In the genomic region with DNA sequence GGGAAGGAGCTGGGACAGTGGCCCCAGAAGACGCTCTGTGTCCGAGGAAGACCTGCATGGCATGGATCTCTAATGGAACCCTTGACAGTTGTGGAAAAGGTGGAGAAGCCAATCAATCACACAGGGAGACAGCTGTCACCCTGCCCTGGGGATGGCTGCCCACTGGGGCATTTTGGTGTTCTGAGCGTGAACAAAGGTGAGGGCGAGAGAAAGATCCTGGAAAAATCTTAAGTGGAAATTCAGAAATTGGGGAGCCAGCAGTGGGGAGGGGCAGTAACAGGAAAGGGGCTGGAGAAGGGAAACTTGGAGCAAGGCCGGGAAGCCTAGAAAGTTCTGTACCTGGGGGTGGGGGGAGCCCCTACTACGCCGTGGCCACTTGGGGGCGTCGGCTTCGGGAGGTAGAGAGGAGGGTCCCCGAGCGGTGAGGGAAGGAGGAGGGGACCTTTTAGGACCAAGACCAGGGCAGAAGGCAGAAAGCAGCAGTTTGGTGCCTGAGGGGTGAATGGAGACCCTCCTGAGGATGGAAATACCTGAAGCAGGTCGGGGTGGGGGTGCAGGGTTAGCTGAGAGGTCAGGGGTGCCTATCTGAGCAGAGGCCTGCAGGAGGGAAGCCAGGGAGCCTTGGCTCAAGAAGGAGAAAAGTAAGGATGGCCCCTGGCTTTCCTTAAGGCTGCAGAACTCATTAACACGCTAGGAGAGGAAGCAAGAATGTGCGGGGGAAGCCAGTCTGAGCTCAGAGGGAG, we compare ENCODE assay signal across 28 cellular contexts. TPM values are rescaled to one million over a fixed set of nuclear protein-coding genes. Genes with fewer than 3 reads are reported as not detected.
A peak's percentile ranks its signal among the peaks of the same experiment; 100 is the strongest.
DNase-seq lines count a peak whose midpoint lies in the region; ATAC-seq, FAIRE-seq and TF ChIP-seq lines count a peak whose summit lies in the region.
"Had no signal": no experiment of that assay in that cellular context is flagged by ENCODE, and none has a peak within 500 bp of the region (broad histone marks: within the 10 kb centered on the region; RNA-seq: fewer than 3 reads in every experiment).

No MANE protein-coding gene starts in this region.

- no peak for FAIRE-seq in HepG2 (lab: Jason Lieb, UNC)
- FAIRE-seq: A204.1, urothelium cell line had no signal

- H3K27me3 ChIP-seq in A673 (replicated peaks; ENCODE audit: insufficient read depth, low read depth, low read length, poor library complexity) (no peaks in the 10 kb centered on the region), HepG2 (ENCODE audit: control insufficient read depth in 1 of 2, insufficient read depth in 2 of 2, low read length in 2 of 2) (no peaks in the 10 kb centered on the region), BE2C (peaks cover 15% of the 10 kb centered on the region)

- POLR2A ChIA-PET in A673 (lab: Charles Lee; ENCODE audit: low non-redundant PET), result no interaction called here
- POLR2A ChIA-PET in HEK293 (lab: Yijun Ruan, JAX), result no interaction called here
- POLR2A ChIA-PET in WTC11 (lab: Charles Lee), result no interaction called here
- POLR2A ChIA-PET in HepG2 (lab: Yijun Ruan, JAX), result no interaction called here
- POLR2A ChIA-PET in activated CD4-positive, alpha-beta T cell treated with anti-CD3 and anti-CD28 coated beads, Interleukin-2, amount 10 ng/mL, durations not matched to agents 7 days and 5 days (lab: Charles Lee), result no interaction called here

- CTCF ChIA-PET in A673 (lab: Charles Lee), result no interaction called here
- CTCF ChIA-PET in HEK293 (lab: Yijun Ruan, JAX), result no interaction called here
- CTCF ChIA-PET in WTC11 (lab: Charles Lee), result interaction anchor here (0.6 to 3.9 kb wide), 5 partner anchors 17 to 296 kb away, joined by 3 to 23 read pairs (median 3); no protein-coding TSS in a partner anchor
- CTCF ChIA-PET in HepG2 (lab: Yijun Ruan, JAX; ENCODE audit: low intra/inter-chr PET ratio, low total read pairs), result interaction anchor here (2.5 kb wide), 1 partner anchor 46 kb away, joined by 8 read pairs; no protein-coding TSS in a partner anchor
- CTCF ChIA-PET in activated CD4-positive, alpha-beta T cell treated with anti-CD3 and anti-CD28 coated beads, Interleukin-2, amount 10 ng/mL, durations not matched to agents 7 days and 5 days (lab: Charles Lee), result interaction anchor here (0.6 kb wide), 1 partner anchor 240 kb away, joined by 6 read pairs; no protein-coding TSS in a partner anchor

- TF ChIP-seq EP300 in HepG2 (IDR thresholded peaks at IDR 0.05; ENCODE audit: low read depth in 2 of 2, low read length in 2 of 2) (no peak), HepG2 (CRISPR knock-in tag; IDR thresholded peaks at IDR 0.05; ENCODE audit: borderline replicate concordance) (no peak)

- H2AFZ ChIP-seq in HepG2 (ENCODE audit: low read length), result no peak overlapping the region

- intact Hi-C loops in A673 (cut with micrococcal nuclease; ENCODE audit: unreplicated experiment) (no loop called here), HepG2 (cut with micrococcal nuclease; ENCODE audit: unreplicated experiment) (loop anchor here (1.0 to 5.0 kb wide), 2 partner anchors 46 to 69 kb away; no protein-coding TSS in a partner anchor)

- no peak for TF ChIP-seq RAD21 in HepG2 (CRISPR knock-in tag; IDR thresholded peaks at IDR 0.05)

- H3K4me3 Mint-ChIP-seq in WTC11, result no peak overlapping the region
- H3K4me3 Mint-ChIP-seq in activated CD4-positive, alpha-beta T cell treated with anti-CD3 and anti-CD28 coated beads, Interleukin-2, amount 10 ng/mL, durations not matched to agents 7 days and 5 days, result no peak overlapping the region
- H3K4me3 Mint-ChIP-seq: activated CD8-positive, alpha-beta memory T cell treated with anti-CD3 and anti-CD28 coated beads, Interleukin-2, amount 10 ng/mL, durations not matched to agents 7 days and 5 days; activated naive CD8-positive, alpha-beta T cell treated with anti-CD3 and anti-CD28 coated beads, Interleukin-2, amount 50 U/mL, for 24 hours; CD14-positive monocyte; naive thymus-derived CD8-positive, alpha-beta T cell; stimulated activated naive CD8-positive, alpha-beta T cell treated with anti-CD3 and anti-CD28 coated beads, Interleukin-15, Interleukin-2, amounts not matched to agents 100 ng/mL and 50 ng/mL, for 24 hours had no signal

- no peaks in the 10 kb centered on the region for H4K20me1 ChIP-seq in HepG2 (ENCODE audit: insufficient read depth, low read length)

- ATAC-seq in WTC11 (peak; percentile 86), HepG2 (peak; percentile 34; the same call in 1 of the 3 replicates), HG02938 (IDR thresholded peaks at IDR 0.05; ENCODE audit: unreplicated experiment) (no peak)
- ATAC-seq: activated CD8-positive, alpha-beta memory T cell treated with anti-CD3 and anti-CD28 coated beads, Interleukin-2, amount 10 ng/mL, durations not matched to agents 7 days and 5 days; activated naive CD8-positive, alpha-beta T cell treated with anti-CD3 and anti-CD28 coated beads, Interleukin-2, amount 50 U/mL, for 24 hours; naive thymus-derived CD8-positive, alpha-beta T cell had no signal

- H3K27ac ChIP-seq in A673 (ENCODE audit: low read depth, low read length, poor library complexity, severe bottlenecking) (no peak overlapping the region), HEK293 (ENCODE audit: extremely low read depth, low read depth, low read length) (no peak overlapping the region), HepG2 (ENCODE audit: extremely low read length, insufficient read depth, low read length) (no peak overlapping the region)
- H3K27ac ChIP-seq: epithelial cell of prostate, prostate gland had no signal

- no peak for TF ChIP-seq POLR2A in HepG2 (IDR thresholded peaks at IDR 0.05; ENCODE audit: insufficient read depth in 1 of 2, low read depth in 2 of 2, low read length in 2 of 2)

- BruUV-seq in A673 (replicated peaks; lab: Mats Ljungman, UMichigan) (no TSS peak), HepG2 (replicated peaks; lab: Mats Ljungman, UMichigan) (no TSS peak)

- peak; percentile 31; the same call in 1 of the 2 replicates for TF ChIP-seq CTCF in A673 (conservative IDR thresholded peaks at IDR 0.05; ENCODE audit: low read depth, low read length)
- 0 out of 2 replicates have a peak, but pooled peaks have one; percentile 16 for TF ChIP-seq CTCF in HEK293 (tag by site-specific recombination; IDR thresholded peaks at IDR 0.05)
- TF ChIP-seq CTCF in WTC11 (IDR thresholded peaks at IDR 0.05), result peak; percentile 21; the same call in 1 of the 2 replicates
- TF ChIP-seq CTCF in HepG2 (CRISPR knock-in tag; IDR thresholded peaks at IDR 0.05), result peak; percentile 35
- no peak for TF ChIP-seq CTCF in BE2C (IDR thresholded peaks at IDR 0.05; ENCODE audit: low read depth, low read length)

- H3K4me2 ChIP-seq in HepG2 (ENCODE audit: low read depth, low read length), result no peak overlapping the region

- H3K4me1 ChIP-seq in A673 (ENCODE audit: insufficient read depth, low read length, poor library complexity, severe bottlenecking) (peaks cover 3% of the 10 kb centered on the region), HEK293 (ENCODE audit: control insufficient read depth, insufficient read depth, low read length) (0 out of 2 replicates have a peak, but pooled peaks cover 1% of the 10 kb centered on the region), HepG2 (ENCODE audit: insufficient read depth, low read length) (peaks cover 5% of the 10 kb centered on the region), BE2C (no peaks in the 10 kb centered on the region)
- H3K4me1 ChIP-seq: prostate gland had no signal

- no peak overlapping the region for H3K27ac Mint-ChIP-seq in WTC11
- no peak overlapping the region for H3K27ac Mint-ChIP-seq in activated CD4-positive, alpha-beta T cell treated with anti-CD3 and anti-CD28 coated beads, Interleukin-2, amount 10 ng/mL, durations not matched to agents 7 days and 5 days
- H3K27ac Mint-ChIP-seq: activated CD8-positive, alpha-beta memory T cell treated with anti-CD3 and anti-CD28 coated beads, Interleukin-2, amount 10 ng/mL, durations not matched to agents 7 days and 5 days; activated naive CD8-positive, alpha-beta T cell treated with anti-CD3 and anti-CD28 coated beads, Interleukin-2, amount 50 U/mL, for 24 hours; activated T-helper 2 cell treated with anti-CD3 and anti-CD28 coated beads, Interferon-gamma antibody, Interleukin-2, Interleukin-4, amounts not matched to agents 10 μg/mL and 5 μg/mL and 100 μg/mL, durations not matched to agents 14 hours and 24 hours and 36 hours; CD14-positive monocyte; naive thymus-derived CD8-positive, alpha-beta T cell; stimulated activated naive CD8-positive, alpha-beta T cell treated with anti-CD3 and anti-CD28 coated beads, Interleukin-15, Interleukin-2, amounts not matched to agents 100 ng/mL and 50 ng/mL, for 24 hours had no signal

- no peak overlapping the region for H3K4me3 ChIP-seq in A673 (ENCODE audit: low read depth, low read length, poor library complexity, severe bottlenecking)
- no peak overlapping the region for H3K4me3 ChIP-seq in HEK293 (ENCODE audit: low read depth, low read length)
- no peak overlapping the region for H3K4me3 ChIP-seq in HepG2 (replicated peaks in 1 of 3; ENCODE audit: insufficient read depth in 1 of 3, low read depth in 2 of 3, low read length in 3 of 3)
- H3K4me3 ChIP-seq in BE2C (ENCODE audit: low read depth, low read length), result no peak overlapping the region
- H3K4me3 ChIP-seq: prostate gland, skin epidermis had no signal

- H3K79me2 ChIP-seq in HepG2 (ENCODE audit: insufficient read depth, low read length), result no peaks in the 10 kb centered on the region

- H3K4me1 Mint-ChIP-seq in WTC11, result peaks cover 30% of the 10 kb centered on the region
- H3K4me1 Mint-ChIP-seq in activated CD4-positive, alpha-beta T cell treated with anti-CD3 and anti-CD28 coated beads, Interleukin-2, amount 10 ng/mL, durations not matched to agents 7 days and 5 days, result no peaks in the 10 kb centered on the region
- H3K4me1 Mint-ChIP-seq: activated CD8-positive, alpha-beta memory T cell treated with anti-CD3 and anti-CD28 coated beads, Interleukin-2, amount 10 ng/mL, durations not matched to agents 7 days and 5 days; activated naive CD8-positive, alpha-beta T cell treated with anti-CD3 and anti-CD28 coated beads, Interleukin-2, amount 50 U/mL, for 24 hours had no signal

- peaks cover 9% of the 10 kb centered on the region for H3K9me3 Mint-ChIP-seq in WTC11
- H3K9me3 Mint-ChIP-seq in activated CD4-positive, alpha-beta T cell treated with anti-CD3 and anti-CD28 coated beads, Interleukin-2, amount 10 ng/mL, durations not matched to agents 7 days and 5 days, result peaks cover 3% of the 10 kb centered on the region
- H3K9me3 Mint-ChIP-seq: activated T-helper 2 cell treated with anti-CD3 and anti-CD28 coated beads, Interferon-gamma antibody, Interleukin-2, Interleukin-4, amounts not matched to agents 10 μg/mL and 5 μg/mL and 100 μg/mL, durations not matched to agents 14 hours and 24 hours and 36 hours had no signal

- in situ Hi-C loops in HepG2 (cut with HindIII; ENCODE audit: extremely low pct_ligation_motif_present, low pct_unique_long_range_greater_than_20kb), result no loop called here

- no peak overlapping the region for H3K9ac ChIP-seq in HepG2 (ENCODE audit: insufficient read depth, low read depth, low read length)

- WGBS in HepG2 (ENCODE audit: low lambda C conversion rate), result 88% methylated on average over 15 of the region's 15 CpGs

- peaks cover 4% of the 10 kb centered on the region for H3K36me3 Mint-ChIP-seq in WTC11
- no peaks in the 10 kb centered on the region for H3K36me3 Mint-ChIP-seq in activated CD4-positive, alpha-beta T cell treated with anti-CD3 and anti-CD28 coated beads, Interleukin-2, amount 10 ng/mL, durations not matched to agents 7 days and 5 days (ENCODE audit: low read depth)
- H3K36me3 Mint-ChIP-seq: activated CD8-positive, alpha-beta memory T cell treated with anti-CD3 and anti-CD28 coated beads, Interleukin-2, amount 10 ng/mL, durations not matched to agents 7 days and 5 days; CD14-positive monocyte had no signal

- no peaks in the 10 kb centered on the region for H3K27me3 Mint-ChIP-seq in WTC11 (ENCODE audit: low read depth)
- peaks cover 8% of the 10 kb centered on the region for H3K27me3 Mint-ChIP-seq in activated CD4-positive, alpha-beta T cell treated with anti-CD3 and anti-CD28 coated beads, Interleukin-2, amount 10 ng/mL, durations not matched to agents 7 days and 5 days

- DNase-seq in A673 (ENCODE audit: low spot score) (no peak), WTC11 (ENCODE audit: low spot score) (peak; percentile 78), HepG2 (ENCODE audit: low spot score) (no peak), cortex of kidney (lab: John Stamatoyannopoulos, UW) (no peak), BE2C (no peak)
- no peak for DNase-seq in activated CD4-positive, alpha-beta T cell treated with anti-CD3 and anti-CD28 coated beads, Interleukin-2, amount 10 ng/mL, durations not matched to agents 7 days and 5 days
- DNase-seq: activated CD4-positive, alpha-beta T cell treated with anti-CD3 and anti-CD28 coated beads for 4 hours; activated CD8-positive, alpha-beta memory T cell treated with anti-CD3 and anti-CD28 coated beads, Interleukin-2, amount 10 ng/mL, durations not matched to agents 7 days and 5 days; activated naive CD8-positive, alpha-beta T cell treated with anti-CD3 and anti-CD28 coated beads, Interleukin-2, amount 50 U/mL, for 24 hours; dermis blood vessel endothelial cell; foreskin fibroblast; MM.1S; NCI-H1930; NCI-H226; NCI-H82 had no signal

- H3K9me3 ChIP-seq in A673 (ENCODE audit: low read depth, low read length, poor library complexity, severe bottlenecking) (no peaks in the 10 kb centered on the region), HEK293 (ENCODE audit: control insufficient read depth, insufficient read depth, low read depth, low read length) (no peaks in the 10 kb centered on the region), HepG2 (ENCODE audit: low read length) (no peaks in the 10 kb centered on the region), BE2C (no peaks in the 10 kb centered on the region)
- H3K9me3 ChIP-seq: prostate gland had no signal

- no peaks in the 10 kb centered on the region for H3K36me3 ChIP-seq in A673 (ENCODE audit: insufficient read depth, low read length, poor library complexity, severe bottlenecking)
- H3K36me3 ChIP-seq in HEK293 (ENCODE audit: control insufficient read depth in 2 of 2, insufficient read depth in 1 of 2, low read length in 2 of 2), result no peaks in the 10 kb centered on the region
- H3K36me3 ChIP-seq in HepG2 (replicated peaks in 1 of 2; ENCODE audit: control insufficient read depth in 1 of 2, insufficient read depth in 2 of 2, low read length in 2 of 2), result peaks cover 2 to 3% of the 10 kb centered on the region in 2 experiments; a peak in 3 of 5 replicates
- no peaks in the 10 kb centered on the region for H3K36me3 ChIP-seq in BE2C
- H3K36me3 ChIP-seq: prostate gland had no signal

RNA-seq across cellular contexts. Expression of a gene that starts 30.0 kb away (rescaled TPM):
- total RNA-seq in A673 (2021) (0.57 and 0.69 TPM in 2 replicates), WTC11 (2021) (4.5 to 6.6 TPM (median 5.4 TPM) in 3 replicates), HepG2 (2016; rRNA removed; fragmentation: Illumina TruSeq; extraction: Trizol) (11.8 and 14.4 TPM in 2 replicates)
- 3.2 and 3.9 TPM in 2 replicates for total RNA-seq in HepG2 (2016; cell fraction: cytosol; rRNA removed; fragmentation: Illumina TruSeq; extraction: Trizol; ENCODE audit: low read depth)
- 10.9 and 16.2 TPM in 2 replicates for total RNA-seq in HepG2 (2016; cell fraction: insoluble cytoplasmic fraction; rRNA removed; fragmentation: Illumina TruSeq; extraction: Trizol)
- 5.7 and 5.8 TPM in 2 replicates for total RNA-seq in HepG2 (2016; cell fraction: membrane; rRNA removed; fragmentation: Illumina TruSeq; extraction: Trizol)
- total RNA-seq in HepG2 (2016; cell fraction: nucleus; rRNA removed; fragmentation: Illumina TruSeq; extraction: Trizol), result 16.5 and 17.9 TPM in 2 replicates
- polyA plus RNA-seq in HepG2 (2011; rRNA removed), result 36.9 and 40.7 TPM in 2 replicates
- polyA plus RNA-seq in HepG2 (2011; cell fraction: cytosol; rRNA removed), result 12.8 and 15.9 TPM in 2 replicates
- polyA plus RNA-seq in HepG2 (2011; cell fraction: nucleus; rRNA removed), result 96.4 and 108 TPM in 2 replicates
- polyA plus RNA-seq in HepG2 (2012), result 22.1 and 22.9 TPM in 2 replicates
- 1.4 TPM in 2 replicates for polyA plus RNA-seq in HepG2 (2016; cell fraction: cytosol; fragmentation: Illumina TruSeq; extraction: Trizol; ENCODE audit: low read depth)
- polyA plus RNA-seq in HepG2 (2016; cell fraction: insoluble cytoplasmic fraction; fragmentation: Illumina TruSeq; extraction: Trizol; ENCODE audit: low read depth), result 9.8 and 12.7 TPM in 2 replicates
- 2.8 and 3.2 TPM in 2 replicates for polyA plus RNA-seq in HepG2 (2016; cell fraction: membrane; fragmentation: Illumina TruSeq; extraction: Trizol; ENCODE audit: low read depth)
- polyA plus RNA-seq in HepG2 (2016; cell fraction: nucleus; fragmentation: Illumina TruSeq; extraction: Trizol; ENCODE audit: insufficient read depth, low read depth), result 29.2 and 34.3 TPM in 2 replicates
- polyA minus RNA-seq in HepG2 (2011; rRNA and poly(A)+ RNA removed; ENCODE audit: low replicate concordance), result 0.44 and 113 TPM in 2 replicates
- polyA minus RNA-seq in HepG2 (2011; cell fraction: cytosol; rRNA and poly(A)+ RNA removed), result 17.7 and 20.2 TPM in 2 replicates
- polyA minus RNA-seq in HepG2 (2011; cell fraction: nucleus; rRNA and poly(A)+ RNA removed), result 26.9 and 31.6 TPM in 2 replicates
- not detected for polyA plus RNA-seq in BE2C (2012; ENCODE audit: insufficient read depth, insufficient read length, low read depth)
- not detected for total RNA-seq in activated CD4-positive, alpha-beta T cell treated with anti-CD3 and anti-CD28 coated beads, Interleukin-2, amount 10 ng/mL, durations not matched to agents 7 days and 5 days
- total RNA-seq: activated CD8-positive, alpha-beta memory T cell treated with anti-CD3 and anti-CD28 coated beads, Interleukin-2, amount 10 ng/mL, durations not matched to agents 7 days and 5 days; naive thymus-derived CD8-positive, alpha-beta T cell had no signal
- polyA plus RNA-seq: CD14-positive monocyte; naive thymus-derived CD8-positive, alpha-beta T cell had no signal

RNA-seq across cellular contexts. Expression of a gene that starts 49.4 kb away (rescaled TPM):
- total RNA-seq in A673 (2021) (not detected in 2 replicates), WTC11 (2021) (not detected in 3 replicates), HepG2 (2016; rRNA removed; fragmentation: Illumina TruSeq; extraction: Trizol) (not detected in 2 replicates)
- total RNA-seq in HepG2 (2016; cell fraction: cytosol; rRNA removed; fragmentation: Illumina TruSeq; extraction: Trizol; ENCODE audit: low read depth), result not detected in 2 replicates
- not detected in 2 replicates for total RNA-seq in HepG2 (2016; cell fraction: insoluble cytoplasmic fraction; rRNA removed; fragmentation: Illumina TruSeq; extraction: Trizol)
- total RNA-seq in HepG2 (2016; cell fraction: membrane; rRNA removed; fragmentation: Illumina TruSeq; extraction: Trizol), result not detected in 2 replicates
- not detected in 2 replicates for total RNA-seq in HepG2 (2016; cell fraction: nucleus; rRNA removed; fragmentation: Illumina TruSeq; extraction: Trizol)
- polyA plus RNA-seq in HepG2 (2011; rRNA removed), result not detected in 2 replicates
- not detected in 2 replicates for polyA plus RNA-seq in HepG2 (2011; cell fraction: cytosol; rRNA removed)
- polyA plus RNA-seq in HepG2 (2011; cell fraction: nucleus; rRNA removed), result not detected in 2 replicates
- polyA plus RNA-seq in HepG2 (2012), result not detected in 2 replicates
- not detected in 2 replicates for polyA plus RNA-seq in HepG2 (2016; cell fraction: cytosol; fragmentation: Illumina TruSeq; extraction: Trizol; ENCODE audit: low read depth)
- not detected in 2 replicates for polyA plus RNA-seq in HepG2 (2016; cell fraction: insoluble cytoplasmic fraction; fragmentation: Illumina TruSeq; extraction: Trizol; ENCODE audit: low read depth)
- not detected in 2 replicates for polyA plus RNA-seq in HepG2 (2016; cell fraction: membrane; fragmentation: Illumina TruSeq; extraction: Trizol; ENCODE audit: low read depth)
- not detected in 2 replicates for polyA plus RNA-seq in HepG2 (2016; cell fraction: nucleus; fragmentation: Illumina TruSeq; extraction: Trizol; ENCODE audit: insufficient read depth, low read depth)
- polyA minus RNA-seq in HepG2 (2011; rRNA and poly(A)+ RNA removed; ENCODE audit: low replicate concordance), result not detected in 2 replicates
- polyA minus RNA-seq in HepG2 (2011; cell fraction: cytosol; rRNA and poly(A)+ RNA removed), result not detected in 2 replicates
- polyA minus RNA-seq in HepG2 (2011; cell fraction: nucleus; rRNA and poly(A)+ RNA removed), result not detected in 2 replicates
- polyA plus RNA-seq in BE2C (2012; ENCODE audit: insufficient read depth, insufficient read length, low read depth), result not detected
- not detected for total RNA-seq in activated CD4-positive, alpha-beta T cell treated with anti-CD3 and anti-CD28 coated beads, Interleukin-2, amount 10 ng/mL, durations not matched to agents 7 days and 5 days
- total RNA-seq: activated CD8-positive, alpha-beta memory T cell treated with anti-CD3 and anti-CD28 coated beads, Interleukin-2, amount 10 ng/mL, durations not matched to agents 7 days and 5 days; activated T-helper 2 cell treated with anti-CD3 and anti-CD28 coated beads, Interferon-gamma antibody, Interleukin-2, Interleukin-4, amounts not matched to agents 10 μg/mL and 5 μg/mL and 100 μg/mL, durations not matched to agents 14 hours and 24 hours and 36 hours; dermis blood vessel endothelial cell; kidney epithelial cell; naive thymus-derived CD8-positive, alpha-beta T cell; prostate gland; RPMI7951 had no signal
- polyA plus RNA-seq: CD14-positive monocyte; naive thymus-derived CD8-positive, alpha-beta T cell had no signal

Comparison
In these comparisons a context has a peak if more than half of its experiments do, and no peak if none do; other contexts are left out.
1. CTCF ChIA-PET loops: an anchor here in WTC11 (0.6 to 3.9 kb wide), HepG2 (2.5 kb wide) and activated CD4-positive, alpha-beta T cell treated with anti-CD3 and anti-CD28 coated beads, Interleukin-2, amount 10 ng/mL, durations not matched to agents 7 days and 5 days (0.6 kb wide); none called in A673 and HEK293.